21 cellular contexts compared by ENCODE assay signal in the genomic region with DNA sequence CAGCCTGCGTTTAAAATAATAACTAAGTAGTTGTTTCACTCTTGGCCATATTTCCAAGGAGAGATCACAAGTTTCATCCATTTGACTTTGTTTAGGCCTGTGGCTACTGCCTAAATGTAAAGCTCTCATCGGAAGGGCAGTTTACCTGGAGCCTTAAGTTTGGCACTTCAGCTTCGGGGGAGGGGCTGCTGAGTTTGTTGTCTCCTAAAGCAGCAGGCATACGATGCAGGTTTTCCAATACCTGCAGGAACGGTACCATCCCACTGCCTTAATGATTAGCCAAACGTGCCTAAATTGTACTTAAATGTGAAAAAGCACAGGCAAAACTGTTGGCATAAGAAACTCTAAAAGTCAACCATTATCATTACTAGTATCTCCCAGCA.
A peak's percentile ranks its signal among the peaks of the same experiment; 100 is the strongest.
DNase-seq lines count a peak whose midpoint lies in the region; ATAC-seq and TF ChIP-seq lines count a peak whose summit lies in the region.
"Had no signal": no experiment of that assay in that cellular context is flagged by ENCODE, and none has a peak within 500 bp of the region (broad histone marks: within the 10 kb centered on the region; RNA-seq: fewer than 3 reads in every experiment).

No MANE protein-coding gene starts in this region.

- POLR2A ChIA-PET in WTC11 (lab: Charles Lee) = no interaction called here

- H3K4me3 Mint-ChIP-seq in GM23338 (no peak overlapping the region), WTC11 (no peak overlapping the region), mesothelial cell of epicardium (no peak overlapping the region)
- H3K4me3 Mint-ChIP-seq: CD8-positive, alpha-beta memory T cell had no signal

- ATAC-seq in GM23338 (peak; percentile 65), WTC11 (peak; percentile 47; the same call in 1 of the 2 replicates), body of pancreas (no peak), HG02571 (IDR thresholded peaks at IDR 0.05; ENCODE audit: unreplicated experiment) (no peak)

- 64 to 72% methylated on average over 6 of the region's 6 CpGs for WGBS in body of pancreas, 2 donors

- no peak overlapping the region for H3K4me3 ChIP-seq in GM23338
- H3K4me3 ChIP-seq in right atrium auricular region = no peak overlapping the region
- H3K4me3 ChIP-seq in body of pancreas = no peak overlapping the region
- H3K4me3 ChIP-seq: PC-9, SJCRH30 had no signal

- H3K4me1 ChIP-seq in GM23338 (ENCODE audit: insufficient read depth) = peaks cover 8% of the 10 kb centered on the region
- H3K4me1 ChIP-seq in right atrium auricular region = peaks cover 0 to 28% of the 10 kb centered on the region in 2 donors
- peaks cover 8% of the 10 kb centered on the region for H3K4me1 ChIP-seq in body of pancreas

- H3K36me3 ChIP-seq in GM23338 (ENCODE audit: insufficient read depth) = no peaks in the 10 kb centered on the region; the same call in 1 of the 2 replicates
- H3K36me3 ChIP-seq in right atrium auricular region = no peaks in the 10 kb centered on the region
- H3K36me3 ChIP-seq in body of pancreas (replicated peaks in 1 of 2; ENCODE audit: insufficient read depth in 1 of 2, low read depth in 2 of 2) = no peaks in the 10 kb centered on the region
- H3K36me3 ChIP-seq: SJCRH30 had no signal

- no peaks in the 10 kb centered on the region for H3K79me2 ChIP-seq in GM23338 (replicated peaks; ENCODE audit: insufficient read depth)

- H3K36me3 Mint-ChIP-seq in GM23338 (ENCODE audit: low read depth) (no peaks in the 10 kb centered on the region), WTC11 (no peaks in the 10 kb centered on the region), mesothelial cell of epicardium (peaks cover 6% of the 10 kb centered on the region)

- no peaks in the 10 kb centered on the region for H3K9me3 Mint-ChIP-seq in GM23338
- H3K9me3 Mint-ChIP-seq in WTC11 = peaks cover 8% of the 10 kb centered on the region
- H3K9me3 Mint-ChIP-seq in mesothelial cell of epicardium = peaks cover 3% of the 10 kb centered on the region
- H3K9me3 Mint-ChIP-seq: CD8-positive, alpha-beta memory T cell had no signal

- H3K4me1 Mint-ChIP-seq in GM23338 = peaks cover 25% of the 10 kb centered on the region
- H3K4me1 Mint-ChIP-seq in WTC11 = peaks cover 24% of the 10 kb centered on the region
- peaks cover 45% of the 10 kb centered on the region for H3K4me1 Mint-ChIP-seq in mesothelial cell of epicardium

- peak overlapping the region; percentile 3; the same call in 1 of the 2 replicates for H2AFZ ChIP-seq in GM23338
- H2AFZ ChIP-seq: PC-9 had no signal

- TF ChIP-seq CTCF in GM23338 (conservative IDR thresholded peaks at IDR 0.05; ENCODE audit: low read depth in 2 of 2) (no peak), WTC11 (IDR thresholded peaks at IDR 0.05) (no peak), right atrium auricular region (IDR thresholded peaks at IDR 0.05) (no peak), mesothelial cell of epicardium (IDR thresholded peaks at IDR 0.05; ENCODE audit: unreplicated experiment) (no peak), body of pancreas (IDR thresholded peaks at IDR 0.05) (no peak)

- CTCF ChIA-PET in WTC11 (lab: Charles Lee) = interaction anchor here (0.6 to 2.2 kb wide), 3 partner anchors 47 to 271 kb away, joined by 3 to 8 read pairs (median 4); no protein-coding TSS in a partner anchor

- H3F3A ChIP-seq in GM23338 (replicated peaks; ENCODE audit: low read depth) = no peaks in the 10 kb centered on the region

- no peaks in the 10 kb centered on the region for H3K9me3 ChIP-seq in right atrium auricular region
- no peaks in the 10 kb centered on the region for H3K9me3 ChIP-seq in body of pancreas

- no peak overlapping the region for H3K27ac ChIP-seq in GM23338 (ENCODE audit: low read depth)
- peak overlapping the region; percentile 58 to 84 for H3K27ac ChIP-seq in right atrium auricular region
- H3K27ac ChIP-seq in body of pancreas = no peak overlapping the region
- H3K27ac ChIP-seq: PC-9, SJCRH30 had no signal

- H3K27ac Mint-ChIP-seq in GM23338 = no peak overlapping the region
- H3K27ac Mint-ChIP-seq in WTC11 = no peak overlapping the region
- H3K27ac Mint-ChIP-seq in mesothelial cell of epicardium = peak overlapping the region; percentile 88

- H3K9me2 ChIP-seq in GM23338 (ENCODE audit: insufficient read depth) = 0 out of 2 replicates have a peak, but pooled peaks cover 3% of the 10 kb centered on the region

- intact Hi-C loops in body of pancreas (cut with DNase I) = no loop called here

- H3K27me3 ChIP-seq in GM23338 (ENCODE audit: insufficient read depth) = no peaks in the 10 kb centered on the region
- H3K27me3 ChIP-seq in right atrium auricular region = no peaks in the 10 kb centered on the region
- H3K27me3 ChIP-seq in body of pancreas = no peaks in the 10 kb centered on the region

- no peak for TF ChIP-seq POLR2A in body of pancreas (IDR thresholded peaks at IDR 0.05)

- DNase-seq in GM23338 (ENCODE audit: low spot score) (peak; percentile 59), WTC11 (ENCODE audit: low spot score) (no peak), right atrium auricular region (ENCODE audit: low spot score) (no peak), mesothelial cell of epicardium (ENCODE audit: low spot score in 2 of 2, unreplicated experiment in 2 of 2) (no peak), NCI-H2081 treated with DMSO at 0.1 percent for 48 hours (lab: John Stamatoyannopoulos, UW) (no peak), body of pancreas (no peak)
- DNase-seq in activated effector memory CD4-positive, alpha-beta T cell treated with anti-CD3 and anti-CD28 coated beads, Interleukin-2, amount 50 U/mL, for 16 hours = no peak
- DNase-seq: AML-193; C1 segment of cervical spinal cord; CD8-positive, alpha-beta memory T cell; HCEC 1CT; KBM-7; NCI-H1105; NCI-H146; NCI-H2029; NCI-H226; NCI-H510A treated with DMSO at 0.1 percent for 48 hours; NCI-H748 treated with DMSO at 0.1 percent for 48 hours; PC-9; SJCRH30 had no signal

- H4K20me1 ChIP-seq in GM23338 (replicated peaks; ENCODE audit: insufficient read depth) = no peaks in the 10 kb centered on the region

- H3K27me3 Mint-ChIP-seq in GM23338 (ENCODE audit: insufficient read depth, low read depth, poor library complexity) (no peaks in the 10 kb centered on the region), WTC11 (ENCODE audit: low read depth) (no peaks in the 10 kb centered on the region), mesothelial cell of epicardium (ENCODE audit: low read depth) (no peaks in the 10 kb centered on the region)
- H3K27me3 Mint-ChIP-seq: CD8-positive, alpha-beta memory T cell had no signal

- peak overlapping the region; percentile 64 for H3K4me2 ChIP-seq in GM23338
- H3K4me2 ChIP-seq: PC-9 had no signal

TF ChIP-seq in GM23338, 12 proteins besides CTCF, POLR2A, EP300 and RAD21 (continues in another document):
- TF ChIP-seq POLR2AphosphoS5 (IDR thresholded peaks at IDR 0.05; ENCODE audit: low read depth) (no peak), ZNF331 (CRISPR knock-in tag; IDR thresholded peaks at IDR 0.05; ENCODE audit: low read depth) (no peak)

TF ChIP-seq in WTC11, 78 proteins besides CTCF, POLR2A, EP300 and RAD21:
- TF ChIP-seq SP1 (CRISPR knock-in tag; conservative IDR thresholded peaks at IDR 0.05) (no peak), GABPB1 (CRISPR knock-in tag; IDR thresholded peaks at IDR 0.05) (no peak)
- TF ChIP-seq, protein P1, sequence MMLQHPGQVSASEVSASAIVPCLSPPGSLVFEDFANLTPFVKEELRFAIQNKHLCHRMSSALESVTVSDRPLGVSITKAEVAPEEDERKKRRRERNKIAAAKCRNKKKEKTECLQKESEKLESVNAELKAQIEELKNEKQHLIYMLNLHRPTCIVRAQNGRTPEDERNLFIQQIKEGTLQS (CRISPR knock-in tag; conservative IDR thresholded peaks at IDR 0.05) = no peak
- TF ChIP-seq, protein P2, sequence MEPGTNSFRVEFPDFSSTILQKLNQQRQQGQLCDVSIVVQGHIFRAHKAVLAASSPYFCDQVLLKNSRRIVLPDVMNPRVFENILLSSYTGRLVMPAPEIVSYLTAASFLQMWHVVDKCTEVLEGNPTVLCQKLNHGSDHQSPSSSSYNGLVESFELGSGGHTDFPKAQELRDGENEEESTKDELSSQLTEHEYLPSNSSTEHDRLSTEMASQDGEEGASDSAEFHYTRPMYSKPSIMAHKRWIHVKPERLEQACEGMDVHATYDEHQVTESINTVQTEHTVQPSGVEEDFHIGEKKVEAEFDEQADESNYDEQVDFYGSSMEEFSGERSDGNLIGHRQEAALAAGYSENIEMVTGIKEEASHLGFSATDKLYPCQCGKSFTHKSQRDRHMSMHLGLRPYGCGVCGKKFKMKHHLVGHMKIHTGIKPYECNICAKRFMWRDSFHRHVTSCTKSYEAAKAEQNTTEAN (CRISPR knock-in tag; IDR thresholded peaks at IDR 0.05) = no peak
- TF ChIP-seq, protein P3, sequence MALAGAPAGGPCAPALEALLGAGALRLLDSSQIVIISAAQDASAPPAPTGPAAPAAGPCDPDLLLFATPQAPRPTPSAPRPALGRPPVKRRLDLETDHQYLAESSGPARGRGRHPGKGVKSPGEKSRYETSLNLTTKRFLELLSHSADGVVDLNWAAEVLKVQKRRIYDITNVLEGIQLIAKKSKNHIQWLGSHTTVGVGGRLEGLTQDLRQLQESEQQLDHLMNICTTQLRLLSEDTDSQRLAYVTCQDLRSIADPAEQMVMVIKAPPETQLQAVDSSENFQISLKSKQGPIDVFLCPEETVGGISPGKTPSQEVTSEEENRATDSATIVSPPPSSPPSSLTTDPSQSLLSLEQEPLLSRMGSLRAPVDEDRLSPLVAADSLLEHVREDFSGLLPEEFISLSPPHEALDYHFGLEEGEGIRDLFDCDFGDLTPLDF (CRISPR knock-in tag; IDR thresholded peaks at IDR 0.05) = no peak
- TF ChIP-seq, protein P4, sequence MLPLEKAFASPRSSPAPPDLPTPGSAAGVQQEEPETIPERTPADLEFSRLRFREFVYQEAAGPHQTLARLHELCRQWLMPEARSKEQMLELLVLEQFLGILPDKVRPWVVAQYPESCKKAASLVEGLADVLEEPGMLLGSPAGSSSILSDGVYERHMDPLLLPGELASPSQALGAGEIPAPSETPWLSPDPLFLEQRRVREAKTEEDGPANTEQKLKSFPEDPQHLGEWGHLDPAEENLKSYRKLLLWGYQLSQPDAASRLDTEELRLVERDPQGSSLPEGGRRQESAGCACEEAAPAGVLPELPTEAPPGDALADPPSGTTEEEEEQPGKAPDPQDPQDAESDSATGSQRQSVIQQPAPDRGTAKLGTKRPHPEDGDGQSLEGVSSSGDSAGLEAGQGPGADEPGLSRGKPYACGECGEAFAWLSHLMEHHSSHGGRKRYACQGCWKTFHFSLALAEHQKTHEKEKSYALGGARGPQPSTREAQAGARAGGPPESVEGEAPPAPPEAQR (CRISPR knock-in tag; IDR thresholded peaks at IDR 0.05) = no peak
TF ChIP-seq in WTC11: peak in this region for 0.

Comparison
In these comparisons a context has a peak if more than half of its experiments do, and no peak if none do; other contexts are left out.
1. ATAC-seq: peak in GM23338 (single experiment) and WTC11 (single experiment); none in body of pancreas (single experiment) and HG02571 (single experiment).
2. H3K27ac ChIP-seq: peak in right atrium auricular region (2 of 2); none in GM23338 (single experiment) and body of pancreas (0 of 4).